Comparison of ENCODE assay signal across 8 cellular contexts in genomic region chr1:200738733-200739498, GRCh38. TPM values are rescaled to one million over a fixed set of nuclear protein-coding genes. Genes with fewer than 3 reads are reported as not detected.
DNase-seq lines count a peak whose midpoint lies in the region; ATAC-seq, FAIRE-seq and TF ChIP-seq lines count a peak whose summit lies in the region.

Gene CAMSAP2 (plus strand): TSS chr1:200738893. CDS start chr1:200739828, 935 bp downstream.

- intact Hi-C loops in activated CD4-positive, alpha-beta memory T cell treated with anti-CD3 and anti-CD28 coated beads for 36 hours (cut with micrococcal nuclease), result loop anchor here (2.0 kb wide), 1 partner anchor 68 kb away; no protein-coding TSS in a partner anchor
- intact Hi-C loops in dorsolateral prefrontal cortex (cut with DNase I) (loop anchor here (1.0 to 5.0 kb wide), 4 partner anchors 63 to 116 kb away; partner anchors contain the start of gene DDX59 (in 1 of the 2)), right lobe of liver (cut with DNase I) (no loop called here)

- no peaks in the 10 kb centered on the region for H3K27me3 ChIP-seq in dorsolateral prefrontal cortex
- no peaks in the 10 kb centered on the region for H3K27me3 ChIP-seq in right lobe of liver

- H3K4me1 ChIP-seq in A549, result peaks cover 33% of the 10 kb centered on the region
- peaks cover 0 to 24% (median 0%) of the 10 kb centered on the region in 4 donors for H3K4me1 ChIP-seq in right lobe of liver

- TF ChIP-seq EP300 in A549 (IDR thresholded peaks at IDR 0.05), result no peak

- no peak for TF ChIP-seq CTCF in A549 (IDR thresholded peaks at IDR 0.05)
- TF ChIP-seq CTCF in dorsolateral prefrontal cortex (IDR thresholded peaks at IDR 0.05 in 54 of 56, conservative IDR thresholded peaks at IDR 0.05 in 2 of 56; ENCODE audit: low read depth in 1 of 56, partially characterized antibody in 56 of 56), result peak in 8 of 56 donors; percentile 6 to 26 (median 12)
- TF ChIP-seq CTCF in right lobe of liver (IDR thresholded peaks at IDR 0.05), result no peak

- ATAC-seq in A549 (peak; percentile 87 to 88), GM18867 (IDR thresholded peaks at IDR 0.05; ENCODE audit: unreplicated experiment) (peak; percentile 47), HG03139 (IDR thresholded peaks at IDR 0.05; ENCODE audit: unreplicated experiment) (peak; percentile 50), right lobe of liver (peak; percentile 87 to 92 (median 89))

- H3K27ac ChIP-seq in A549 (peak within 1 kb of the TSS; percentile 85 to 98), dorsolateral prefrontal cortex (peak within 1 kb of the TSS; percentile 96 to 100 (median 100)), right lobe of liver (peak within 1 kb of the TSS; percentile 94 to 99 (median 95))

- POLR2A ChIA-PET in A549 (lab: Yijun Ruan, JAX), result interaction anchor here (0.8 to 3.2 kb wide), 8 partner anchors 8 to 72 kb away, joined by 3 to 71 read pairs (median 4); partner anchors contain the start of gene DDX59
- POLR2A ChIA-PET in activated CD4-positive, alpha-beta memory T cell treated with anti-CD3 and anti-CD28 coated beads for 36 hours (lab: Charles Lee), result interaction anchor here (1.4 kb wide), 1 partner anchor 69 kb away, joined by 8 read pairs; the partner anchor contains the start of gene DDX59

- TF ChIP-seq POLR2A in A549 (IDR thresholded peaks at IDR 0.05; ENCODE audit: low read length) (peak; percentile 31), right lobe of liver (IDR thresholded peaks at IDR 0.05) (peak; percentile 85)

- no peak for FAIRE-seq in A549 (lab: Jason Lieb, UNC)

- H3K9me3 ChIP-seq in A549, result no peaks in the 10 kb centered on the region
- H3K9me3 ChIP-seq in right lobe of liver, result no peaks in the 10 kb centered on the region

- H3K4me3 ChIP-seq in A549 (peak within 1 kb of the TSS; percentile 91), dorsolateral prefrontal cortex (peak within 1 kb of the TSS; percentile 64 to 97 (median 88)), right lobe of liver (peak within 1 kb of the TSS; percentile 84 to 85 (median 85))

- peak within 1 kb of the TSS; percentile 96 for H3K4me3 Mint-ChIP-seq in activated CD4-positive, alpha-beta memory T cell treated with anti-CD3 and anti-CD28 coated beads for 36 hours

- WGBS in A549 (ENCODE audit: missing lambda C conversion rate), result 3% methylated on average over 46 of the region's 75 CpGs
- WGBS in right lobe of liver (ENCODE audit: insufficient coverage, low coverage, low lambda C conversion rate, missing lambda C conversion rate), result 0% methylated on average over 24 of the region's 75 CpGs

- H3K27me3 Mint-ChIP-seq in activated CD4-positive, alpha-beta memory T cell treated with anti-CD3 and anti-CD28 coated beads for 36 hours, result peaks cover 3% of the 10 kb centered on the region

- CTCF ChIA-PET in A549 (lab: Yijun Ruan, JAX), result interaction anchor here (0.8 to 1.6 kb wide), 4 partner anchors 22 to 118 kb away, joined by 3 to 4 read pairs (median 4); no protein-coding TSS in a partner anchor
- CTCF ChIA-PET in activated CD4-positive, alpha-beta memory T cell treated with anti-CD3 and anti-CD28 coated beads for 36 hours (lab: Charles Lee), result interaction anchor here (0.9 to 2.5 kb wide), 2 partner anchors 10 to 116 kb away, joined by 3 to 13 read pairs; no protein-coding TSS in a partner anchor

- peak; percentile 84 to 87 for DNase-seq in A549 (ENCODE audit: low read depth in 1 of 2, low spot score in 1 of 2)
- DNase-seq in NCI-H510A (lab: John Stamatoyannopoulos, UW), result peak; percentile 79
- DNase-seq in activated CD4-positive, alpha-beta memory T cell treated with anti-CD3 and anti-CD28 coated beads for 36 hours, result peak; percentile 73
- DNase-seq in dorsolateral prefrontal cortex, result peak; percentile 76 to 94 (median 88)
- peak; percentile 87 to 91 (median 87) for DNase-seq in right lobe of liver
- DNase-seq in stimulated activated CD4-positive, alpha-beta T cell treated with anti-CD3 and anti-CD28 coated beads, Interleukin-4, amount 100 ng/mL, for 1 hour, result peak; percentile 68

- TF ChIP-seq RAD21 in A549 (conservative IDR thresholded peaks at IDR 0.05 in 1 of 2, IDR thresholded peaks at IDR 0.05 in 1 of 2), result no peak; a peak in 2 of 5 replicates

- peaks cover 34% of the 10 kb centered on the region for H3K4me1 Mint-ChIP-seq in activated CD4-positive, alpha-beta memory T cell treated with anti-CD3 and anti-CD28 coated beads for 36 hours (ENCODE audit: low read depth)

- no peaks in the 10 kb centered on the region for H3K36me3 ChIP-seq in right lobe of liver

- peaks cover 1% of the 10 kb centered on the region for H3K36me3 Mint-ChIP-seq in activated CD4-positive, alpha-beta memory T cell treated with anti-CD3 and anti-CD28 coated beads for 36 hours

- peak within 1 kb of the TSS; percentile 87 for H3K4me2 ChIP-seq in A549

- H3K9me3 Mint-ChIP-seq in activated CD4-positive, alpha-beta memory T cell treated with anti-CD3 and anti-CD28 coated beads for 36 hours, result no peaks in the 10 kb centered on the region

- H3K27ac Mint-ChIP-seq in activated CD4-positive, alpha-beta memory T cell treated with anti-CD3 and anti-CD28 coated beads for 36 hours, result peak within 1 kb of the TSS; percentile 88

TF ChIP-seq in A549, 52 proteins besides CTCF, POLR2A, EP300 and RAD21 (continues in another document):
- TF ChIP-seq RFX5 (IDR thresholded peaks at IDR 0.05) (no peak), NFE2L2 (conservative IDR thresholded peaks at IDR 0.05; ENCODE audit: low read length) (no peak), JUN (IDR thresholded peaks at IDR 0.05) (peak; percentile 50 to 93; a peak in 4 of 5 replicates), HOXA7 (CRISPR knock-in tag; IDR thresholded peaks at IDR 0.05) (no peak), USF2 (IDR thresholded peaks at IDR 0.05) (no peak), ZSCAN20 (CRISPR knock-in tag; IDR thresholded peaks at IDR 0.05) (no peak), CHD2 (IDR thresholded peaks at IDR 0.05; ENCODE audit: low read length, partially characterized antibody) (peak; percentile 81), RARB (CRISPR knock-in tag; IDR thresholded peaks at IDR 0.05) (no peak), ZFP36 (IDR thresholded peaks at IDR 0.05; ENCODE audit: borderline replicate concordance, partially characterized antibody) (no peak), FOSB (CRISPR knock-in tag; IDR thresholded peaks at IDR 0.05) (no peak), MAFK (IDR thresholded peaks at IDR 0.05; ENCODE audit: partially characterized antibody) (no peak), MAX (IDR thresholded peaks at IDR 0.05) (peak; percentile 76), POLR2AphosphoS2 (conservative IDR thresholded peaks at IDR 0.05; ENCODE audit: low read length) (no peak), MYC (IDR thresholded peaks at IDR 0.05; ENCODE audit: borderline replicate concordance, low read length) (no peak), TFCP2L1 (CRISPR knock-in tag; IDR thresholded peaks at IDR 0.05) (peak; percentile 93), KDM1A (IDR thresholded peaks at IDR 0.05; ENCODE audit: low read depth) (no peak), HES2 (IDR thresholded peaks at IDR 0.05) (no peak), EHF (CRISPR knock-in tag; IDR thresholded peaks at IDR 0.05) (no peak), BHLHE40 (IDR thresholded peaks at IDR 0.05; ENCODE audit: low read depth, low read length) (no peak), ZC3H11A (IDR thresholded peaks at IDR 0.05) (no peak), PHF8 (IDR thresholded peaks at IDR 0.05; ENCODE audit: borderline replicate concordance, low read depth) (peak; percentile 83)
- TF ChIP-seq, protein P1, sequence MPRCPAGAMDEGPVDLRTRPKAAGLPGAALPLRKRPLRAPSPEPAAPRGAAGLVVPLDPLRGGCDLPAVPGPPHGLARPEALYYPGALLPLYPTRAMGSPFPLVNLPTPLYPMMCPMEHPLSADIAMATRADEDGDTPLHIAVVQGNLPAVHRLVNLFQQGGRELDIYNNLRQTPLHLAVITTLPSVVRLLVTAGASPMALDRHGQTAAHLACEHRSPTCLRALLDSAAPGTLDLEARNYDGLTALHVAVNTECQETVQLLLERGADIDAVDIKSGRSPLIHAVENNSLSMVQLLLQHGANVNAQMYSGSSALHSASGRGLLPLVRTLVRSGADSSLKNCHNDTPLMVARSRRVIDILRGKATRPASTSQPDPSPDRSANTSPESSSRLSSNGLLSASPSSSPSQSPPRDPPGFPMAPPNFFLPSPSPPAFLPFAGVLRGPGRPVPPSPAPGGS (IDR thresholded peaks at IDR 0.05), result peak; percentile 66; the same call in 1 of the 3 replicates
- TF ChIP-seq, protein P2, sequence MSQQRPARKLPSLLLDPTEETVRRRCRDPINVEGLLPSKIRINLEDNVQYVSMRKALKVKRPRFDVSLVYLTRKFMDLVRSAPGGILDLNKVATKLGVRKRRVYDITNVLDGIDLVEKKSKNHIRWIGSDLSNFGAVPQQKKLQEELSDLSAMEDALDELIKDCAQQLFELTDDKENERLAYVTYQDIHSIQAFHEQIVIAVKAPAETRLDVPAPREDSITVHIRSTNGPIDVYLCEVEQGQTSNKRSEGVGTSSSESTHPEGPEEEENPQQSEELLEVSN (IDR thresholded peaks at IDR 0.05; ENCODE audit: borderline replicate concordance, low read depth), result peak; percentile 16; the same call in 1 of the 2 replicates

RNA-seq across cellular contexts. Expression of gene CAMSAP2, which starts in this region (rescaled TPM):
- 28.4 and 28.5 TPM in 2 replicates for polyA plus RNA-seq in A549 (2011; rRNA removed)
- polyA plus RNA-seq in A549 (2012; cell fraction: cytosol; rRNA removed), result 3.5 and 4.0 TPM in 2 replicates
- polyA plus RNA-seq in A549 (2012; cell fraction: nucleus; rRNA removed), result 2.0 and 3.4 TPM in 2 replicates
- polyA plus RNA-seq in A549 (2017; fragmentation: RNase III; extraction: RNeasy Plus Mini Kit Qiagen cat#74134 plus additional on column Dnase treatment), result 17.3 to 18.1 TPM (median 17.6 TPM) in 3 replicates
- polyA minus RNA-seq in A549 (2011; rRNA and poly(A)+ RNA removed), result 18.7 and 22.2 TPM in 2 replicates
- 1 to 10 TPM; 3.0 to 4.1 TPM for total RNA-seq in activated CD4-positive, alpha-beta memory T cell treated with anti-CD3 and anti-CD28 coated beads for 36 hours
- total RNA-seq in dorsolateral prefrontal cortex, result 100 to 1,000 TPM in 84 of 120 experiments, 10 to 100 TPM in 36; 69.0 to 139 (median 110) TPM
- total RNA-seq in right lobe of liver, result 10 to 100 TPM in 1 of 6 experiments, 1 to 10 TPM in 5; 4.0 to 12.5 (median 8.0) TPM

Comparison
In these comparisons a context has a peak if more than half of its experiments do, and no peak if none do; other contexts are left out.
1. Peak in every context shown above with its lines: DNase-seq, ATAC-seq, H3K4me3 ChIP-seq and H3K27ac ChIP-seq.
2. RNA of gene CAMSAP2 (total RNA-seq): 69.0 to 139 TPM in dorsolateral prefrontal cortex; 4.0 to 12.5 TPM in right lobe of liver and 3.0 to 4.1 TPM in activated CD4-positive, alpha-beta memory T cell treated with anti-CD3 and anti-CD28 coated beads for 36 hours; every median in the first group is over 4 times any median in the second.
3. intact Hi-C loops: an anchor here in activated CD4-positive, alpha-beta memory T cell treated with anti-CD3 and anti-CD28 coated beads for 36 hours (2.0 kb wide) and dorsolateral prefrontal cortex (1.0 to 5.0 kb wide); none called in right lobe of liver.